ENCODE assay signal across 8 cellular contexts in the genomic region with DNA sequence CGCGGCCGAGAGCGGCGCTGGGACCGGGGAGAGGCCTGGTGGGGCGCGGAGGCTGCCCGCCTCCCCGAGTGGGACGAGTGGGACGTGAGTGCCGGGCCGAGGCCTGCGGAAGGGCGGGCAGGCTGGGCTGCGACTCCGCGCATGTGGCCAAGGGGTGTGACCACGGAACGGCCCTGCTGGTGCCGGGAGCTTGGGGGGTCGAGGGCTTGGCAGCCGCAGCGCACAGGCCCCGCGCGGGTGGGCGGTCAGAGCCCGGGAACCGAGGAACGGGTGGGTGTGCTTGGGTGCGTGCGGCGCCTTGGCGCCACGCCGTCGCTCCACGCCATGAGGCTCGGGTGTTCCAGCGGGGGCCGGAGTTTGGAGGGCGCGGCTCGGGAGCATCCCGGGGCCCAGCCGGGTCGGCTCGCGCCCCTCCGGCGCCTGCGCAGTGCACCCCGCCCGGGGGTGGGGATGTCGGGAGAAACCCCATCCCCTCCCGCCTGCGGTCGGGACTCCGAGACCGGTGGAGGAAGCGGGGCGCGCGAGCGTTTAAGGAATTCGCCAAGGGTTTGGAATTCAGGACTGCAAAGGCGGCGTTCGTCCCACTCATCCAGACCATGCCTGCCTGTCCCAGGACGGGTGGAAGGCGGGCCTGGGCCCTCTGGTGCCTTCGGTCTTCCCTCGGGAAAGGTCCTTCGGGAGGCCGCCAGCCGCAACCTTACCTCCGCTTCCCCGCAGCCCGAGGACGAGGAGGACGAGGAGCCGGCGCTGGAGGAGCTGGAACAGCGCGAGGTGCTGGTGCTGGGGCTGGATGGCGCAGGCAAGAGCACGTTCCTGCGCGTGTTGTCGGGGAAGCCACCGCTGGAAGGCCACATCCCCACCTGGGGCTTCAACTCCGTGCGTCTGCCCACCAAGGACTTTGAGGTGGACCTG. TPM values are rescaled to one million over a fixed set of nuclear protein-coding genes. Genes with fewer than 3 reads are reported as not detected.
A peak's percentile ranks its signal among the peaks of the same experiment; 100 is the strongest.
DNase-seq lines count a peak whose midpoint lies in the region; ATAC-seq and TF ChIP-seq lines count a peak whose summit lies in the region.

No MANE protein-coding gene starts in this region.

- H3K9ac ChIP-seq in mesenchymal stem cell (ENCODE audit: low read length): peak overlapping the region; percentile 76

- H2BK12ac ChIP-seq in mesenchymal stem cell (ENCODE audit: low read length in 2 of 2): peak overlapping the region in 1 of 2 experiments; percentile 64

- peaks cover 27% of the 10 kb centered on the region for H3K79me1 ChIP-seq in mesenchymal stem cell (replicated peaks; ENCODE audit: low read length, poor library complexity, severe bottlenecking)

- H3K4me3 Mint-ChIP-seq in effector memory CD8-positive, alpha-beta T cell: peak overlapping the region; percentile 78 to 83
- H3K4me3 Mint-ChIP-seq in stimulated activated naive CD8-positive, alpha-beta T cell treated with anti-CD3 and anti-CD28 coated beads, Interleukin-15, amount 100 ng/mL, for 72 hours: peak overlapping the region; percentile 80 to 84

- H2BK15ac ChIP-seq in mesenchymal stem cell (ENCODE audit: low read depth, poor library complexity, severe bottlenecking): peak overlapping the region; percentile 80

- no peaks in the 10 kb centered on the region for H4K20me1 ChIP-seq in DOHH2 (ENCODE audit: control insufficient read depth, insufficient read depth, low read depth, low read length)

- peak; percentile 42 for DNase-seq in T1000 (lab: John Stamatoyannopoulos, UW)
- DNase-seq in effector memory CD8-positive, alpha-beta T cell: peak in 1 of 3 experiments; percentile 18
- DNase-seq in mesenchymal stem cell: peak; percentile 41
- peak; percentile 41 to 44 for DNase-seq in stimulated activated naive CD8-positive, alpha-beta T cell treated with anti-CD3 and anti-CD28 coated beads, Interleukin-15, amount 100 ng/mL, for 72 hours
- DNase-seq in NCI-H2171 (lab: John Stamatoyannopoulos, UW): no peak
- DNase-seq in NCI-H2029 (lab: John Stamatoyannopoulos, UW): no peak

- 0 out of 2 replicates have a peak, but pooled peaks cover 3% of the 10 kb centered on the region for H3K27me3 ChIP-seq in DOHH2 (ENCODE audit: control insufficient read depth, low read length)
- no peaks in the 10 kb centered on the region for H3K27me3 ChIP-seq in mesenchymal stem cell (ENCODE audit: control insufficient read depth in 1 of 2, insufficient read depth in 1 of 2, low read length in 2 of 2)

- peak overlapping the region in 1 of 2 experiments; percentile 98 for H3K14ac ChIP-seq in mesenchymal stem cell (ENCODE audit: low read length in 2 of 2)

- H2AFZ ChIP-seq in mesenchymal stem cell (ENCODE audit: low read depth, low read length): peak overlapping the region; percentile 85

- H3K27ac ChIP-seq in DOHH2 (ENCODE audit: low read depth, low read length) (no peak overlapping the region), mesenchymal stem cell (ENCODE audit: low read length, poor library complexity, severe bottlenecking) (no peak overlapping the region)

- 3% methylated on average over 76 of the region's 95 CpGs for WGBS in mesenchymal stem cell

- peak overlapping the region; percentile 80 for H2BK120ac ChIP-seq in mesenchymal stem cell (ENCODE audit: low read depth, low read length)

- peak overlapping the region in 1 of 2 donors; percentile 69 for H3K27ac Mint-ChIP-seq in effector memory CD8-positive, alpha-beta T cell
- no peak overlapping the region for H3K27ac Mint-ChIP-seq in stimulated activated naive CD8-positive, alpha-beta T cell treated with anti-CD3 and anti-CD28 coated beads, Interleukin-15, amount 100 ng/mL, for 72 hours

- H3K18ac ChIP-seq in mesenchymal stem cell (ENCODE audit: low read depth in 1 of 2, low read length in 2 of 2): peak overlapping the region; percentile 69 to 99

- H3K79me2 ChIP-seq in DOHH2 (ENCODE audit: control insufficient read depth, low read length): peaks cover 7% of the 10 kb centered on the region

- peak overlapping the region; percentile 66 for H4K8ac ChIP-seq in mesenchymal stem cell (ENCODE audit: low read length)

- H3K36me3 ChIP-seq in DOHH2 (ENCODE audit: control insufficient read depth, low read length): 0 out of 2 replicates have a peak, but pooled peaks cover 3% of the 10 kb centered on the region
- H3K36me3 ChIP-seq in mesenchymal stem cell (ENCODE audit: control insufficient read depth in 1 of 2, insufficient read depth in 2 of 2, low read depth in 1 of 2, low read length in 2 of 2): peaks cover 28 to 30% of the 10 kb centered on the region in 2 experiments

- no peak overlapping the region for H2AK5ac ChIP-seq in mesenchymal stem cell (ENCODE audit: low read length, severe bottlenecking)

- peak overlapping the region; percentile 88 for H3K4me3 ChIP-seq in DOHH2 (ENCODE audit: low read length)
- H3K4me3 ChIP-seq in mesenchymal stem cell (ENCODE audit: insufficient read depth in 1 of 2, low read depth in 1 of 2, low read length in 2 of 2): peak overlapping the region; percentile 87 to 92

- H3K9me3 ChIP-seq in DOHH2 (ENCODE audit: control insufficient read depth, insufficient read depth, low read length) (no peaks in the 10 kb centered on the region), mesenchymal stem cell (ENCODE audit: control insufficient read depth, low read length) (no peaks in the 10 kb centered on the region)

- peaks cover 33% of the 10 kb centered on the region for H3K36me3 Mint-ChIP-seq in effector memory CD8-positive, alpha-beta T cell (ENCODE audit: insufficient read depth)

- peaks cover 9% of the 10 kb centered on the region for H3F3A ChIP-seq in DOHH2 (ENCODE audit: control insufficient read depth, insufficient read depth)

- peak overlapping the region; percentile 70 for H4K91ac ChIP-seq in mesenchymal stem cell (ENCODE audit: low read length)

- H3K23ac ChIP-seq in mesenchymal stem cell (ENCODE audit: low read length in 2 of 2): peak overlapping the region in 1 of 2 experiments; percentile 84

- H3K4me1 Mint-ChIP-seq in effector memory CD8-positive, alpha-beta T cell (ENCODE audit: low read depth in 2 of 2): peaks cover 7 to 17% of the 10 kb centered on the region in 2 donors
- H3K4me1 Mint-ChIP-seq in stimulated activated naive CD8-positive, alpha-beta T cell treated with anti-CD3 and anti-CD28 coated beads, Interleukin-15, amount 100 ng/mL, for 72 hours: peaks cover 43% of the 10 kb centered on the region

- no peaks in the 10 kb centered on the region for H3K27me3 Mint-ChIP-seq in effector memory CD8-positive, alpha-beta T cell
- no peaks in the 10 kb centered on the region for H3K27me3 Mint-ChIP-seq in stimulated activated naive CD8-positive, alpha-beta T cell treated with anti-CD3 and anti-CD28 coated beads, Interleukin-15, amount 100 ng/mL, for 72 hours

- H3K4me1 ChIP-seq in DOHH2 (ENCODE audit: control insufficient read depth, low read length) (peaks cover 26% of the 10 kb centered on the region), mesenchymal stem cell (ENCODE audit: control insufficient read depth, insufficient read depth, low read depth, low read length) (peaks cover 19% of the 10 kb centered on the region)

- H3K9me3 Mint-ChIP-seq in effector memory CD8-positive, alpha-beta T cell: no peaks in the 10 kb centered on the region
- no peaks in the 10 kb centered on the region for H3K9me3 Mint-ChIP-seq in stimulated activated naive CD8-positive, alpha-beta T cell treated with anti-CD3 and anti-CD28 coated beads, Interleukin-15, amount 100 ng/mL, for 72 hours

- TF ChIP-seq CTCF in DOHH2 (IDR thresholded peaks at IDR 0.05; ENCODE audit: low read depth, low read length, poor library complexity, severe bottlenecking): no peak

- ATAC-seq in HG02588 (IDR thresholded peaks at IDR 0.05; ENCODE audit: unreplicated experiment): peak; percentile 24
- ATAC-seq in effector memory CD8-positive, alpha-beta T cell (replicated peaks): peak; percentile 0
- peak; percentile 16 for ATAC-seq in stimulated activated naive CD8-positive, alpha-beta T cell treated with anti-CD3 and anti-CD28 coated beads, Interleukin-15, amount 100 ng/mL, for 72 hours

- peak overlapping the region; percentile 92 for H3K4me2 ChIP-seq in DOHH2 (ENCODE audit: low read length)
- H3K4me2 ChIP-seq in mesenchymal stem cell (ENCODE audit: low read length, poor library complexity, severe bottlenecking): peak overlapping the region; percentile 88

- peak overlapping the region; percentile 24 to 92 for H3K4ac ChIP-seq in mesenchymal stem cell (ENCODE audit: low read depth in 1 of 2, low read length in 2 of 2)

- no peak overlapping the region for H2BK5ac ChIP-seq in mesenchymal stem cell (ENCODE audit: low read depth, low read length, poor library complexity, severe bottlenecking)

- H3K9me2 ChIP-seq in DOHH2 (replicated peaks; ENCODE audit: control insufficient read depth, low read length): no peaks in the 10 kb centered on the region

RNA-seq across cellular contexts. Expression of a gene that starts 0.6 kb away (rescaled TPM):
- 4.8 TPM for polyA plus RNA-seq in mesenchymal stem cell (2013, experiment 1 of 2)
- polyA plus RNA-seq in mesenchymal stem cell (2013, experiment 2 of 2): 4.6 TPM

RNA-seq across cellular contexts. Expression of a gene that starts 4.4 kb away (rescaled TPM):
- 91.6 TPM for polyA plus RNA-seq in mesenchymal stem cell (2013, experiment 1 of 2)
- polyA plus RNA-seq in mesenchymal stem cell (2013, experiment 2 of 2): 88.4 TPM

RNA-seq across cellular contexts. Expression of a gene that starts 22.5 kb away (rescaled TPM):
- polyA plus RNA-seq in mesenchymal stem cell (2013, experiment 1 of 2): 17.4 TPM
- 18.6 TPM for polyA plus RNA-seq in mesenchymal stem cell (2013, experiment 2 of 2)

RNA-seq across cellular contexts. Expression of a gene that starts 22.6 kb away (rescaled TPM):
- polyA plus RNA-seq in mesenchymal stem cell (2013, experiment 1 of 2): 225 TPM
- 222 TPM for polyA plus RNA-seq in mesenchymal stem cell (2013, experiment 2 of 2)

RNA-seq across cellular contexts. Expression of a gene that starts 50.4 kb away (rescaled TPM):
- 85.7 TPM for polyA plus RNA-seq in mesenchymal stem cell (2013, experiment 1 of 2)
- polyA plus RNA-seq in mesenchymal stem cell (2013, experiment 2 of 2): 88.1 TPM

Comparison
In these comparisons a context has a peak if more than half of its experiments do, and no peak if none do; other contexts are left out.
1. DNase-seq: peak in T1000 (single experiment), mesenchymal stem cell (single experiment) and stimulated activated naive CD8-positive, alpha-beta T cell treated with anti-CD3 and anti-CD28 coated beads, Interleukin-15, amount 100 ng/mL, for 72 hours (2 of 2); none in NCI-H2171 (single experiment) and NCI-H2029 (single experiment).
2. Peak in every context shown above with its lines, with median percentiles within 50 percentile points of each other: ATAC-seq.